2 cellular contexts compared by ENCODE assay signal in the genomic region with DNA sequence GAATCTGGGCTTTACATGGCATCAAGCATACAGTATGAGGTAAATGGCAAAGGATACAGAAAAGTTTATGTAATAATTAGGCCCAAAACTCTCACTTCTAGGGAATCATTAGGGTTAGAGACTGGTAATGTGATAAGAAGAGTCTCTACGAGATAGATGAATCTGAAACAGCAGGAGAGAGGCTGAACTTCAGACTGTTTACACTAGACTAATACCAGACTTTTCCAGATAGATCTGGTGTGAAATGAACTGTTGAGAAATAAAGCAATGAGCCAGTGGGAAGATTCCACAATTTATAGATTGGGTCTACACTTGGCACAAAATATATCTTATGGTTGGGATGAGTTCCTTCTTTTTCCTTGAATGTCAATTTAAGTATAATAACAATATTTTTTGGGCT.
TF ChIP-seq lines count a peak whose summit lies in the region.

No MANE protein-coding gene starts in this region.

TF ChIP-seq in K562, 482 proteins besides CTCF, POLR2A, EP300 and RAD21:
- TF ChIP-seq ZNF384 (IDR thresholded peaks at IDR 0.05; ENCODE audit: low read depth, low read length) (no peak), POLR2H (tag; IDR thresholded peaks at IDR 0.05; ENCODE audit: low read depth) (0 out of 2 replicates have a peak, but pooled peaks have one; percentile 3)

TF ChIP-seq in GM23338, 12 proteins besides CTCF, POLR2A, EP300 and RAD21:
- TF ChIP-seq STAT1 (IDR thresholded peaks at IDR 0.05; ENCODE audit: unreplicated experiment) (no peak), ZNF331 (CRISPR knock-in tag; IDR thresholded peaks at IDR 0.05; ENCODE audit: low read depth) (no peak)
- TF ChIP-seq, protein P1, sequence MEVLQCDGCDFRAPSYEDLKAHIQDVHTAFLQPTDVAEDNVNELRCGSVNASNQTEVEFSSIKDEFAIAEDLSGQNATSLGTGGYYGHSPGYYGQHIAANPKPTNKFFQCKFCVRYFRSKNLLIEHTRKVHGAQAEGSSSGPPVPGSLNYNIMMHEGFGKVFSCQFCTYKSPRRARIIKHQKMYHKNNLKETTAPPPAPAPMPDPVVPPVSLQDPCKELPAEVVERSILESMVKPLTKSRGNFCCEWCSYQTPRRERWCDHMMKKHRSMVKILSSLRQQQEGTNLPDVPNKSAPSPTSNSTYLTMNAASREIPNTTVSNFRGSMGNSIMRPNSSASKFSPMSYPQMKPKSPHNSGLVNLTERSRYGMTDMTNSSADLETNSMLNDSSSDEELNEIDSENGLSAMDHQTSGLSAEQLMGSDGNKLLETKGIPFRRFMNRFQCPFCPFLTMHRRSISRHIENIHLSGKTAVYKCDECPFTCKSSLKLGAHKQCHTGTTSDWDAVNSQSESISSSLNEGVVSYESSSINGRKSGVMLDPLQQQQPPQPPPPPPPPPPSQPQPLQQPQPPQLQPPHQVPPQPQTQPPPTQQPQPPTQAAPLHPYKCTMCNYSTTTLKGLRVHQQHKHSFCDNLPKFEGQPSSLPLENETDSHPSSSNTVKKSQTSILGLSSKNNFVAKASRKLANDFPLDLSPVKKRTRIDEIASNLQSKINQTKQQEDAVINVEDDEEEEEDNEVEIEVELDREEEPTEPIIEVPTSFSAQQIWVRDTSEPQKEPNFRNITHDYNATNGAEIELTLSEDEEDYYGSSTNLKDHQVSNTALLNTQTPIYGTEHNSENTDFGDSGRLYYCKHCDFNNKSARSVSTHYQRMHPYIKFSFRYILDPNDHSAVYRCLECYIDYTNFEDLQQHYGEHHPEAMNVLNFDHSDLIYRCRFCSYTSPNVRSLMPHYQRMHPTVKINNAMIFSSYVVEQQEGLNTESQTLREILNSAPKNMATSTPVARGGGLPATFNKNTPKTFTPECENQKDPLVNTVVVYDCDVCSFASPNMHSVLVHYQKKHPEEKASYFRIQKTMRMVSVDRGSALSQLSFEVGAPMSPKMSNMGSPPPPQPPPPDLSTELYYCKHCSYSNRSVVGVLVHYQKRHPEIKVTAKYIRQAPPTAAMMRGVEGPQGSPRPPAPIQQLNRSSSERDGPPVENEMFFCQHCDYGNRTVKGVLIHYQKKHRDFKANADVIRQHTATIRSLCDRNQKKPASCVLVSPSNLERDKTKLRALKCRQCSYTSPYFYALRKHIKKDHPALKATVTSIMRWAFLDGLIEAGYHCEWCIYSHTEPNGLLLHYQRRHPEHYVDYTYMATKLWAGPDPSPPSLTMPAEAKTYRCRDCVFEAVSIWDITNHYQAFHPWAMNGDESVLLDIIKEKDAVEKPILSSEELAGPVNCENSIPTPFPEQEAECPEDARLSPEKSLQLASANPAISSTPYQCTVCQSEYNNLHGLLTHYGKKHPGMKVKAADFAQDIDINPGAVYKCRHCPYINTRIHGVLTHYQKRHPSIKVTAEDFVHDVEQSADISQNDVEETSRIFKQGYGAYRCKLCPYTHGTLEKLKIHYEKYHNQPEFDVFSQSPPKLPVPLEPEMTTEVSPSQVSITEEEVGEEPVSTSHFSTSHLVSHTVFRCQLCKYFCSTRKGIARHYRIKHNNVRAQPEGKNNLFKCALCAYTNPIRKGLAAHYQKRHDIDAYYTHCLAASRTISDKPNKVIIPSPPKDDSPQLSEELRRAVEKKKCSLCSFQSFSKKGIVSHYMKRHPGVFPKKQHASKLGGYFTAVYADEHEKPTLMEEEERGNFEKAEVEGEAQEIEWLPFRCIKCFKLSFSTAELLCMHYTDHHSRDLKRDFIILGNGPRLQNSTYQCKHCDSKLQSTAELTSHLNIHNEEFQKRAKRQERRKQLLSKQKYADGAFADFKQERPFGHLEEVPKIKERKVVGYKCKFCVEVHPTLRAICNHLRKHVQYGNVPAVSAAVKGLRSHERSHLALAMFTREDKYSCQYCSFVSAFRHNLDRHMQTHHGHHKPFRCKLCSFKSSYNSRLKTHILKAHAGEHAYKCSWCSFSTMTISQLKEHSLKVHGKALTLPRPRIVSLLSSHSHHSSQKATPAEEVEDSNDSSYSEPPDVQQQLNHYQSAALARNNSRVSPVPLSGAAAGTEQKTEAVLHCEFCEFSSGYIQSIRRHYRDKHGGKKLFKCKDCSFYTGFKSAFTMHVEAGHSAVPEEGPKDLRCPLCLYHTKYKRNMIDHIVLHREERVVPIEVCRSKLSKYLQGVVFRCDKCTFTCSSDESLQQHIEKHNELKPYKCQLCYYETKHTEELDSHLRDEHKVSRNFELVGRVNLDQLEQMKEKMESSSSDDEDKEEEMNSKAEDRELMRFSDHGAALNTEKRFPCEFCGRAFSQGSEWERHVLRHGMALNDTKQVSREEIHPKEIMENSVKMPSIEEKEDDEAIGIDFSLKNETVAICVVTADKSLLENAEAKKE (CRISPR knock-in tag; IDR thresholded peaks at IDR 0.05), result no peak
